Comparison of ENCODE assay signal across 14 cellular contexts in genomic region chr16:67182288-67182687, GRCh38.
DNase-seq lines count a peak whose midpoint lies in the region; ATAC-seq and TF ChIP-seq lines count a peak whose summit lies in the region.
"Had no signal": no experiment of that assay in that cellular context is flagged by ENCODE, and none has a peak within 500 bp of the region (broad histone marks: within the 10 kb centered on the region; RNA-seq: fewer than 3 reads in every experiment).

No MANE protein-coding gene starts in this region.

- H3F3A ChIP-seq in MM.1S (ENCODE audit: insufficient read depth, low read length): peaks cover 16% of the 10 kb centered on the region; the same call in 1 of the 2 replicates

- no peaks in the 10 kb centered on the region for H3K9me2 ChIP-seq in MM.1S (replicated peaks; ENCODE audit: insufficient read depth, low read length)

- H3K9me3 ChIP-seq in MM.1S (replicated peaks; ENCODE audit: insufficient read depth, low read length) (no peaks in the 10 kb centered on the region), endocrine pancreas (ENCODE audit: control insufficient read depth, low read length) (no peaks in the 10 kb centered on the region), parathyroid adenoma (ENCODE audit: control insufficient read depth, low read length) (no peaks in the 10 kb centered on the region)
- H3K9me3 ChIP-seq: gastrocnemius medialis, MG63 had no signal

- H3K4me1 ChIP-seq in MM.1S (ENCODE audit: low read length) (peaks cover 26% of the 10 kb centered on the region), endocrine pancreas (ENCODE audit: control insufficient read depth, insufficient read depth, low read length) (no peaks in the 10 kb centered on the region), parathyroid adenoma (peaks cover 23% of the 10 kb centered on the region)

- DNase-seq in GM12864 (ENCODE audit: low read depth): no peak
- no peak for DNase-seq in MM.1S
- no peak for DNase-seq in NCI-H82 treated with DMSO at 0.1 percent for 48 hours (lab: John Stamatoyannopoulos, UW; ENCODE audit: unreplicated experiment)
- DNase-seq: activated naive CD4-positive, alpha-beta T cell treated with anti-CD3 and anti-CD28 coated beads, Interleukin-2, amount 50 U/mL, for 16 hours; CD8-positive, alpha-beta T cell; gastrocnemius medialis; MG63; NCI-H2081; stimulated activated naive CD4-positive, alpha-beta T cell had no signal

- peaks cover 17% of the 10 kb centered on the region for H3K79me2 ChIP-seq in MM.1S (ENCODE audit: low read length)
- no peaks in the 10 kb centered on the region for H3K79me2 ChIP-seq in parathyroid adenoma

- H3K4me2 ChIP-seq in MM.1S (ENCODE audit: low read depth, low read length) (peak overlapping the region; percentile 80), parathyroid adenoma (ENCODE audit: low read length) (no peak overlapping the region)

- H3K27me3 ChIP-seq in MM.1S (replicated peaks; ENCODE audit: insufficient read depth, low read length) (peaks cover 13% of the 10 kb centered on the region), endocrine pancreas (ENCODE audit: control insufficient read depth, insufficient read depth, low read length) (no peaks in the 10 kb centered on the region), parathyroid adenoma (ENCODE audit: control insufficient read depth, insufficient read depth, low read length) (no peaks in the 10 kb centered on the region)
- H3K27me3 ChIP-seq: gastrocnemius medialis, MG63 had no signal

- TF ChIP-seq CTCF in GM12864 (IDR thresholded peaks at IDR 0.05; ENCODE audit: low read depth, low read length, missing control alignments) (no peak), MM.1S (IDR thresholded peaks at IDR 0.05; ENCODE audit: low read length) (no peak), parathyroid adenoma (IDR thresholded peaks at IDR 0.05) (no peak)

- H3K9ac ChIP-seq in MM.1S (ENCODE audit: low read length) (peak overlapping the region; percentile 87; the same call in 1 of the 2 replicates), endocrine pancreas (ENCODE audit: control insufficient read depth, insufficient read depth, low read length) (no peak overlapping the region), parathyroid adenoma (no peak overlapping the region)

- H4K20me1 ChIP-seq in MM.1S (ENCODE audit: insufficient read depth, low read length): no peaks in the 10 kb centered on the region

- ATAC-seq in GM18858 (IDR thresholded peaks at IDR 0.05; ENCODE audit: unreplicated experiment) (no peak), HG03378 (IDR thresholded peaks at IDR 0.05; ENCODE audit: unreplicated experiment) (no peak)
- ATAC-seq: CD8-positive, alpha-beta T cell; gastrocnemius medialis had no signal

- H3K27ac ChIP-seq in MM.1S (ENCODE audit: low read length): no peak overlapping the region
- peak overlapping the region; percentile 96 for H3K27ac ChIP-seq in parathyroid adenoma

- H3K36me3 ChIP-seq in MM.1S (replicated peaks; ENCODE audit: insufficient read depth, low read length): no peaks in the 10 kb centered on the region
- no peaks in the 10 kb centered on the region for H3K36me3 ChIP-seq in endocrine pancreas (ENCODE audit: control insufficient read depth, insufficient read depth, low read length)
- H3K36me3 ChIP-seq in parathyroid adenoma (ENCODE audit: control insufficient read depth, insufficient read depth, low read length): no peaks in the 10 kb centered on the region
- H3K36me3 ChIP-seq: gastrocnemius medialis, MG63 had no signal

- H2AFZ ChIP-seq in MM.1S (ENCODE audit: low read length) (no peak overlapping the region), parathyroid adenoma (no peak overlapping the region)

- peak overlapping the region; percentile 84; the same call in 1 of the 2 replicates for H3K4me3 ChIP-seq in GM12864 (ENCODE audit: low read depth, low read length)
- H3K4me3 ChIP-seq in MM.1S (ENCODE audit: low read length): no peak overlapping the region
- H3K4me3 ChIP-seq in endocrine pancreas (ENCODE audit: control insufficient read depth, insufficient read depth, low read length): peak overlapping the region; percentile 19
- H3K4me3 ChIP-seq in parathyroid adenoma (ENCODE audit: low read depth, low read length): no peak overlapping the region
- H3K4me3 ChIP-seq: lung had no signal

Comparison
In these comparisons a context has a peak if more than half of its experiments do, and no peak if none do; other contexts are left out.
1. H3K4me3 ChIP-seq: peak in GM12864 (single experiment) and endocrine pancreas (single experiment); none in MM.1S (single experiment) and parathyroid adenoma (single experiment).